18 cellular contexts compared by ENCODE assay signal in genomic region chr20:13397300-13397724, GRCh38.
DNase-seq lines count a peak whose midpoint lies in the region; ATAC-seq and TF ChIP-seq lines count a peak whose summit lies in the region.
"Had no signal": no experiment of that assay in that cellular context is flagged by ENCODE, and none has a peak within 500 bp of the region (broad histone marks: within the 10 kb centered on the region; RNA-seq: fewer than 3 reads in every experiment).

No MANE protein-coding gene starts in this region.

- H3K27me3 Mint-ChIP-seq in T-helper 17 cell (no peaks in the 10 kb centered on the region), natural killer cell (ENCODE audit: low read depth in 2 of 2) (no peaks in the 10 kb centered on the region)
- H3K27me3 Mint-ChIP-seq: activated naive CD4-positive, alpha-beta T cell treated with anti-CD3 and anti-CD28 coated beads, Interleukin-2, amount 10 ng/mL, durations not matched to agents 7 days and 5 days; CD4-positive, CD25-positive, alpha-beta regulatory T cell; progenitor cell of endocrine pancreas had no signal

- H3K9me3 Mint-ChIP-seq in natural killer cell, result no peaks in the 10 kb centered on the region
- H3K9me3 Mint-ChIP-seq: activated naive CD4-positive, alpha-beta T cell treated with anti-CD3 and anti-CD28 coated beads, Interleukin-2, amount 10 ng/mL, durations not matched to agents 7 days and 5 days had no signal

- DNase-seq in ELR (ENCODE audit: low read depth), result peak; percentile 3
- peak; percentile 19 for DNase-seq in astrocyte of the hippocampus (ENCODE audit: low read depth, low spot score)
- DNase-seq in renal cortical epithelial cell (ENCODE audit: low read depth), result peak; percentile 38
- DNase-seq in T-helper 17 cell, result no peak
- DNase-seq in natural killer cell, result no peak
- DNase-seq in kidney glomerular epithelial cell (lab: John Stamatoyannopoulos, UW), result no peak
- DNase-seq: activated CD8-positive, alpha-beta memory T cell treated with anti-CD3 and anti-CD28 coated beads for 24 hours; activated naive CD4-positive, alpha-beta T cell treated with anti-CD3 and anti-CD28 coated beads, Interleukin-2, amount 10 ng/mL, durations not matched to agents 7 days and 5 days; CD4-positive, CD25-positive, alpha-beta regulatory T cell; cerebellar nuclear complex; KBM-7; NCI-H524; stomach; T-helper 9 cell had no signal

- intact Hi-C loops in natural killer cell (cut with micrococcal nuclease), result no loop called here

- H3K4me3 Mint-ChIP-seq in T-helper 17 cell (no peak overlapping the region), natural killer cell (no peak overlapping the region)
- H3K4me3 Mint-ChIP-seq: activated naive CD4-positive, alpha-beta T cell treated with anti-CD3 and anti-CD28 coated beads, Interleukin-2, amount 10 ng/mL, durations not matched to agents 7 days and 5 days; CD4-positive, CD25-positive, alpha-beta regulatory T cell had no signal

- no peak for TF ChIP-seq CTCF in natural killer cell (IDR thresholded peaks at IDR 0.05)

- H3K4me1 Mint-ChIP-seq in T-helper 17 cell (no peaks in the 10 kb centered on the region), natural killer cell (peaks cover 8 to 16% of the 10 kb centered on the region in 2 donors)
- H3K4me1 Mint-ChIP-seq: activated naive CD4-positive, alpha-beta T cell treated with anti-CD3 and anti-CD28 coated beads, Interleukin-2, amount 10 ng/mL, durations not matched to agents 7 days and 5 days had no signal

- ATAC-seq in GM21786 (IDR thresholded peaks at IDR 0.05; ENCODE audit: unreplicated experiment), result peak; percentile 52
- no peak for ATAC-seq in T-helper 17 cell
- ATAC-seq in natural killer cell, result no peak
- no peak for ATAC-seq in HG03571 (IDR thresholded peaks at IDR 0.05; ENCODE audit: unreplicated experiment)
- ATAC-seq: esophagus mucosa had no signal

- no peaks in the 10 kb centered on the region for H3K9me3 ChIP-seq in T-helper 17 cell (ENCODE audit: control insufficient read depth, low read length, poor library complexity, severe bottlenecking)
- H3K9me3 ChIP-seq: stomach had no signal

- H3K36me3 Mint-ChIP-seq in T-helper 17 cell (ENCODE audit: low read depth) (peaks cover 3% of the 10 kb centered on the region), natural killer cell (no peaks in the 10 kb centered on the region)
- H3K36me3 Mint-ChIP-seq: activated naive CD4-positive, alpha-beta T cell treated with anti-CD3 and anti-CD28 coated beads, Interleukin-2, amount 10 ng/mL, durations not matched to agents 7 days and 5 days had no signal

- H3K27ac Mint-ChIP-seq in T-helper 17 cell (no peak overlapping the region), natural killer cell (no peak overlapping the region)
- H3K27ac Mint-ChIP-seq: activated naive CD4-positive, alpha-beta T cell treated with anti-CD3 and anti-CD28 coated beads, Interleukin-2, amount 10 ng/mL, durations not matched to agents 7 days and 5 days; progenitor cell of endocrine pancreas had no signal

Comparison
In these comparisons a context has a peak if more than half of its experiments do, and no peak if none do; other contexts are left out.
1. DNase-seq: peak in ELR (single experiment), astrocyte of the hippocampus (single experiment) and renal cortical epithelial cell (single experiment); none in T-helper 17 cell (0 of 3), natural killer cell (single experiment) and kidney glomerular epithelial cell (single experiment).